ENCODE assay signal across 29 cellular contexts in the genomic region with DNA sequence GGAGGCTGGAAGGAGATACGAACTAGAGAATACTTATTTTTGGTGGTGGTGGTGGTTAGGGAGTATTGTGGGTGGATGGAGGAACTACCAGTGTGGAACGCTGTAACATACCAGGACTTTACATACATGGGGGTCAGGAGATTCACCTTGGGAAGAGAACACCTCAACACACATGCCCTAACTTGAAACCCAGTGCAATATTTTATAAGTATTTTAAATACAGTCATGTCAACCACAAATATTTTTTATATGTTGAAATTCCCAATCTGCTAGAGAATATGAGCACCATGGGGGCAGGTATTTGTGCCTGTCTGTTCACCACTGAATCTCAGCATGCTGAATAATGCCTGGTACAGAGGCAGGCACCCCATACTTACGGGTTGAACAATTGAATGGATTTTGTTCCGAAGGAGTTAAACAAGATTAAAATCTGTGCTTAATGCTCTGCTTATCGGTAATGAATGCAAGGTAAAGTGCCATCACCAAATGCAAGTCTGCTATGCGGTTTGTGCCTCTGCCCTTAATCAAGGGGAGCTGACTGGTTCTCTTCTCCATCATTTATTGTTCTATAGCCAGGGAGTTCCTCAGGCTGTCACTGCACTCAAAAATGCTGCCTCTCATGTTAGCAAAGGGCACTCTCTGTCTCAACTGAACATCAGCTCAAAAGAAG.
"Had no signal": no experiment of that assay in that cellular context is flagged by ENCODE, and none has a peak within 500 bp of the region (broad histone marks: within the 10 kb centered on the region; RNA-seq: fewer than 3 reads in every experiment).

No MANE protein-coding gene starts in this region.

- H3K27me3 Mint-ChIP-seq: activated CD4-positive, alpha-beta memory T cell treated with anti-CD3 and anti-CD28 coated beads for 36 hours; activated CD4-positive, alpha-beta T cell treated with anti-CD3 and anti-CD28 coated beads for 36 hours; activated CD4-positive, alpha-beta T cell treated with anti-CD3 and anti-CD28 coated beads, Interleukin-2, amount 10 ng/mL, durations not matched to agents 24 days and 14 days; activated CD8-positive, alpha-beta memory T cell treated with anti-CD3 and anti-CD28 coated beads, Interleukin-2, amount 10 ng/mL, durations not matched to agents 7 days and 5 days; activated naive CD4-positive, alpha-beta T cell treated with anti-CD3 and anti-CD28 coated beads, Interleukin-2, amount 10 ng/mL, durations not matched to agents 7 days and 5 days; effector memory CD8-positive, alpha-beta T cell had no signal

- H3K27ac ChIP-seq: ascending aorta, epithelial cell of prostate, esophagus squamous epithelium, gastrocnemius medialis, heart left ventricle had no signal

- ATAC-seq: activated CD4-positive, alpha-beta T cell treated with anti-CD3 and anti-CD28 coated beads for 36 hours; activated CD8-positive, alpha-beta memory T cell treated with anti-CD3 and anti-CD28 coated beads, Interleukin-2, amount 10 ng/mL, durations not matched to agents 7 days and 5 days; activated CD8-positive, alpha-beta T cell treated with anti-CD3 and anti-CD28 coated beads, Interleukin-2, amount 10 ng/mL, durations not matched to agents 7 days and 5 days; activated naive CD4-positive, alpha-beta T cell treated with anti-CD3 and anti-CD28 coated beads, Interleukin-2, amount 50 U/mL, for 72 hours; activated T-cell treated with anti-CD3 and anti-CD28 coated beads, Interleukin-2, amount 50 U/mL, for 72 hours; effector memory CD8-positive, alpha-beta T cell; gastrocnemius medialis; heart left ventricle had no signal

- DNase-seq: activated CD4-positive, alpha-beta memory T cell treated with anti-CD3 and anti-CD28 coated beads for 36 hours; activated CD4-positive, alpha-beta T cell treated with anti-CD3 and anti-CD28 coated beads for 36 hours; activated CD4-positive, alpha-beta T cell treated with anti-CD3 and anti-CD28 coated beads, Interleukin-2, amount 10 ng/mL, durations not matched to agents 24 days and 14 days; activated CD4-positive, CD25-positive, alpha-beta regulatory T cell; activated CD4-positive, CD25-positive, alpha-beta regulatory T cell treated with anti-CD3 and anti-CD28 coated beads, Interleukin-2, amount 50 U/mL, for 72 hours; activated CD8-positive, alpha-beta memory T cell treated with anti-CD3 and anti-CD28 coated beads, Interleukin-2, amount 10 ng/mL, durations not matched to agents 7 days and 5 days; activated CD8-positive, alpha-beta memory T cell treated with anti-CD3 and anti-CD28 coated beads, Interleukin-2, amount 50 U/mL, for 4 hours; activated CD8-positive, alpha-beta T cell treated with anti-CD3 and anti-CD28 coated beads, Interleukin-2, amount 10 ng/mL, durations not matched to agents 7 days and 5 days; activated gamma-delta T cell; activated naive CD4-positive, alpha-beta T cell; activated naive CD4-positive, alpha-beta T cell treated with anti-CD3 and anti-CD28 coated beads, Interleukin-2, amount 10 ng/mL, durations not matched to agents 7 days and 5 days; activated naive CD8-positive, alpha-beta T cell treated with anti-CD3 and anti-CD28 coated beads, Interleukin-2, amount 10 ng/mL, durations not matched to agents 7 days and 5 days; activated T-cell treated with anti-CD3 and anti-CD28 coated beads, Interleukin-2, amount 50 U/mL, for 1 hour; activated T-cell treated with anti-CD3 and anti-CD28 coated beads, Interleukin-2, amount 50 U/mL, for 72 hours; caudate nucleus; cortex of kidney; dermis blood vessel endothelial cell; effector CD4-positive, alpha-beta T cell; effector memory CD8-positive, alpha-beta T cell; esophagus squamous epithelium; foreskin fibroblast; gastrocnemius medialis; glutamatergic neuron; heart left ventricle; T-helper 2 cell had no signal

- H3K9me3 Mint-ChIP-seq: activated CD4-positive, alpha-beta memory T cell treated with anti-CD3 and anti-CD28 coated beads for 36 hours; activated CD4-positive, alpha-beta T cell treated with anti-CD3 and anti-CD28 coated beads, Interleukin-2, amount 10 ng/mL, durations not matched to agents 24 days and 14 days; activated naive CD4-positive, alpha-beta T cell treated with anti-CD3 and anti-CD28 coated beads, Interleukin-2, amount 10 ng/mL, durations not matched to agents 7 days and 5 days; activated naive CD4-positive, alpha-beta T cell treated with anti-CD3 and anti-CD28 coated beads, Interleukin-2, amount 50 U/mL, for 72 hours; activated T-cell treated with anti-CD3 and anti-CD28 coated beads, Interleukin-2, amount 50 U/mL, for 72 hours; brain had no signal

- H3K36me3 Mint-ChIP-seq: activated CD4-positive, alpha-beta memory T cell treated with anti-CD3 and anti-CD28 coated beads for 36 hours; activated CD8-positive, alpha-beta memory T cell treated with anti-CD3 and anti-CD28 coated beads, Interleukin-2, amount 10 ng/mL, durations not matched to agents 7 days and 5 days; activated naive CD4-positive, alpha-beta T cell treated with anti-CD3 and anti-CD28 coated beads, Interleukin-2, amount 10 ng/mL, durations not matched to agents 7 days and 5 days; activated naive CD4-positive, alpha-beta T cell treated with anti-CD3 and anti-CD28 coated beads, Interleukin-2, amount 50 U/mL, for 72 hours; brain had no signal

- H3K9me3 ChIP-seq: ascending aorta, esophagus squamous epithelium, gastrocnemius medialis, heart left ventricle had no signal

- H3K4me3 Mint-ChIP-seq: activated CD4-positive, alpha-beta memory T cell treated with anti-CD3 and anti-CD28 coated beads for 36 hours; activated CD4-positive, alpha-beta T cell treated with anti-CD3 and anti-CD28 coated beads for 36 hours; activated CD4-positive, alpha-beta T cell treated with anti-CD3 and anti-CD28 coated beads, Interleukin-2, amount 10 ng/mL, durations not matched to agents 24 days and 14 days; activated CD8-positive, alpha-beta memory T cell treated with anti-CD3 and anti-CD28 coated beads, Interleukin-2, amount 10 ng/mL, durations not matched to agents 7 days and 5 days; activated CD8-positive, alpha-beta T cell treated with anti-CD3 and anti-CD28 coated beads, Interleukin-2, amount 10 ng/mL, durations not matched to agents 7 days and 5 days; activated naive CD4-positive, alpha-beta T cell treated with anti-CD3 and anti-CD28 coated beads, Interleukin-2, amount 10 ng/mL, durations not matched to agents 7 days and 5 days; activated naive CD8-positive, alpha-beta T cell treated with anti-CD3 and anti-CD28 coated beads, Interleukin-2, amount 10 ng/mL, durations not matched to agents 7 days and 5 days; activated T-cell treated with anti-CD3 and anti-CD28 coated beads, Interleukin-2, amount 50 U/mL, for 72 hours; brain; effector memory CD8-positive, alpha-beta T cell had no signal

- H3K4me3 ChIP-seq: ascending aorta, esophagus squamous epithelium, gastrocnemius medialis, heart left ventricle had no signal

- H3K4me1 Mint-ChIP-seq: activated CD4-positive, alpha-beta T cell treated with anti-CD3 and anti-CD28 coated beads for 36 hours; activated CD4-positive, alpha-beta T cell treated with anti-CD3 and anti-CD28 coated beads, Interleukin-2, amount 10 ng/mL, durations not matched to agents 24 days and 14 days; brain had no signal

- H3K27ac Mint-ChIP-seq: activated CD4-positive, alpha-beta memory T cell treated with anti-CD3 and anti-CD28 coated beads for 36 hours; activated CD4-positive, alpha-beta T cell treated with anti-CD3 and anti-CD28 coated beads for 36 hours; activated CD4-positive, alpha-beta T cell treated with anti-CD3 and anti-CD28 coated beads, Interleukin-2, amount 10 ng/mL, durations not matched to agents 24 days and 14 days; activated CD8-positive, alpha-beta memory T cell treated with anti-CD3 and anti-CD28 coated beads, Interleukin-2, amount 10 ng/mL, durations not matched to agents 7 days and 5 days; activated CD8-positive, alpha-beta T cell treated with anti-CD3 and anti-CD28 coated beads, Interleukin-2, amount 10 ng/mL, durations not matched to agents 7 days and 5 days; activated naive CD4-positive, alpha-beta T cell treated with anti-CD3 and anti-CD28 coated beads, Interleukin-2, amount 10 ng/mL, durations not matched to agents 7 days and 5 days; activated naive CD4-positive, alpha-beta T cell treated with anti-CD3 and anti-CD28 coated beads, Interleukin-2, amount 50 U/mL, for 72 hours; activated naive CD8-positive, alpha-beta T cell treated with anti-CD3 and anti-CD28 coated beads, Interleukin-2, amount 10 ng/mL, durations not matched to agents 7 days and 5 days; activated T-cell treated with anti-CD3 and anti-CD28 coated beads, Interleukin-2, amount 50 U/mL, for 72 hours; effector memory CD8-positive, alpha-beta T cell had no signal

- H3K4me1 ChIP-seq: ascending aorta, esophagus squamous epithelium, gastrocnemius medialis had no signal

- H3K27me3 ChIP-seq: ascending aorta, esophagus squamous epithelium, gastrocnemius medialis, heart left ventricle had no signal
